In genomic region chr7:128437426-128438332, GRCh38 we compare ENCODE assay signal across 13 cellular contexts. TPM values are rescaled to one million over a fixed set of nuclear protein-coding genes. Genes with fewer than 3 reads are reported as not detected.
DNase-seq lines count a peak whose midpoint lies in the region; ATAC-seq, FAIRE-seq and TF ChIP-seq lines count a peak whose summit lies in the region.
"Had no signal": no experiment of that assay in that cellular context is flagged by ENCODE, and none has a peak within 500 bp of the region (broad histone marks: within the 10 kb centered on the region; RNA-seq: fewer than 3 reads in every experiment).

No MANE protein-coding gene starts in this region.

- TF ChIP-seq POLR2A in right lobe of liver (IDR thresholded peaks at IDR 0.05): no peak
- TF ChIP-seq POLR2A in HepG2 (IDR thresholded peaks at IDR 0.05; ENCODE audit: insufficient read depth in 1 of 2, low read depth in 2 of 2, low read length in 2 of 2): no peak

- no peak for FAIRE-seq in HepG2 (lab: Jason Lieb, UNC)
- FAIRE-seq: A204.1, colon, kidney had no signal

- H3K4me1 ChIP-seq in right lobe of liver: no peaks in the 10 kb centered on the region
- H3K4me1 ChIP-seq in HepG2 (ENCODE audit: insufficient read depth, low read length): peaks cover 36% of the 10 kb centered on the region
- peaks cover 39% of the 10 kb centered on the region for H3K4me1 ChIP-seq in Panc1 (ENCODE audit: control insufficient read depth, insufficient read depth, low read length)
- no peaks in the 10 kb centered on the region for H3K4me1 ChIP-seq in upper lobe of right lung

- H3K27ac ChIP-seq in right lobe of liver (no peak overlapping the region), HepG2 (ENCODE audit: extremely low read length, insufficient read depth, low read length) (no peak overlapping the region), Panc1 (ENCODE audit: low read length) (peak overlapping the region; percentile 41; the same call in 1 of the 2 replicates), upper lobe of right lung (peak overlapping the region; percentile 55)

- H2AFZ ChIP-seq in HepG2 (ENCODE audit: low read length): no peak overlapping the region

- H3K79me2 ChIP-seq in HepG2 (ENCODE audit: insufficient read depth, low read length): no peaks in the 10 kb centered on the region

- BruUV-seq in HepG2 (replicated peaks; lab: Mats Ljungman, UMichigan) (no TSS peak), Panc1 (replicated peaks; lab: Mats Ljungman, UMichigan) (no TSS peak)

- H3K36me3 ChIP-seq in right lobe of liver (no peaks in the 10 kb centered on the region), HepG2 (replicated peaks in 1 of 2; ENCODE audit: control insufficient read depth in 1 of 2, insufficient read depth in 2 of 2, low read length in 2 of 2) (no peaks in the 10 kb centered on the region), Panc1 (ENCODE audit: control insufficient read depth, insufficient read depth, low read length) (no peaks in the 10 kb centered on the region), upper lobe of right lung (no peaks in the 10 kb centered on the region)

- peak in 3 of 4 donors; percentile 31 to 62 (median 44) for ATAC-seq in right lobe of liver
- no peak for ATAC-seq in HepG2
- peak; percentile 53 for ATAC-seq in HG03095 (IDR thresholded peaks at IDR 0.05; ENCODE audit: unreplicated experiment)
- ATAC-seq in Panc1: no peak
- ATAC-seq in upper lobe of right lung: peak; percentile 83

- H3K4me3 ChIP-seq in right lobe of liver: no peak overlapping the region
- H3K4me3 ChIP-seq in HepG2 (replicated peaks in 1 of 3; ENCODE audit: insufficient read depth in 1 of 3, low read depth in 2 of 3, low read length in 3 of 3): no peak overlapping the region
- H3K4me3 ChIP-seq in Panc1 (ENCODE audit: low read depth in 2 of 2, low read length in 2 of 2): no peak overlapping the region
- no peak overlapping the region for H3K4me3 ChIP-seq in upper lobe of right lung

- 61% methylated on average over 8 of the region's 8 CpGs for WGBS in right lobe of liver (ENCODE audit: insufficient coverage, low coverage, low lambda C conversion rate, missing lambda C conversion rate)
- WGBS in HepG2 (ENCODE audit: low lambda C conversion rate): 78% methylated on average over 8 of the region's 8 CpGs

- no peak for TF ChIP-seq EP300 in HepG2 (IDR thresholded peaks at IDR 0.05; ENCODE audit: low read depth in 2 of 2, low read length in 2 of 2)
- no peak for TF ChIP-seq EP300 in HepG2 (CRISPR knock-in tag; IDR thresholded peaks at IDR 0.05; ENCODE audit: borderline replicate concordance)

- no peaks in the 10 kb centered on the region for H3K9me3 ChIP-seq in right lobe of liver
- H3K9me3 ChIP-seq in HepG2 (ENCODE audit: low read length): no peaks in the 10 kb centered on the region
- H3K9me3 ChIP-seq in Panc1 (ENCODE audit: control insufficient read depth, insufficient read depth, low read depth, low read length): no peaks in the 10 kb centered on the region
- H3K9me3 ChIP-seq in upper lobe of right lung: no peaks in the 10 kb centered on the region

- intact Hi-C loops in right lobe of liver (cut with DNase I) (no loop called here), HepG2 (cut with micrococcal nuclease; ENCODE audit: unreplicated experiment) (no loop called here), Panc1 (cut with micrococcal nuclease; ENCODE audit: unreplicated experiment) (no loop called here), upper lobe of right lung (cut with DNase I) (no loop called here), posterior cingulate gyrus (cut with DNase I) (no loop called here)

- in situ Hi-C loops in HepG2 (cut with HindIII; ENCODE audit: extremely low pct_ligation_motif_present, low pct_unique_long_range_greater_than_20kb) (loop anchor here (25.0 kb wide), 1 partner anchor 450 kb away; no protein-coding TSS in a partner anchor), Panc1 (cut with HindIII; ENCODE audit: low pct_unique_long_range_greater_than_20kb, low sequenced_read_pairs) (no loop called here)

- TF ChIP-seq CTCF in right lobe of liver (IDR thresholded peaks at IDR 0.05) (no peak), HepG2 (CRISPR knock-in tag; IDR thresholded peaks at IDR 0.05) (no peak), Panc1 (IDR thresholded peaks at IDR 0.05) (no peak), upper lobe of right lung (IDR thresholded peaks at IDR 0.05) (no peak)

- no peak for TF ChIP-seq RAD21 in HepG2 (CRISPR knock-in tag; IDR thresholded peaks at IDR 0.05)

- H3K9ac ChIP-seq in HepG2 (ENCODE audit: insufficient read depth, low read depth, low read length): no peak overlapping the region

- CTCF ChIA-PET in HepG2 (lab: Yijun Ruan, JAX; ENCODE audit: low intra/inter-chr PET ratio, low total read pairs) (no interaction called here), Panc1 (lab: Charles Lee) (no interaction called here)

- H3K27me3 ChIP-seq in right lobe of liver (no peaks in the 10 kb centered on the region), HepG2 (ENCODE audit: control insufficient read depth in 1 of 2, insufficient read depth in 2 of 2, low read length in 2 of 2) (no peaks in the 10 kb centered on the region), Panc1 (ENCODE audit: control insufficient read depth, insufficient read depth, low read length) (no peaks in the 10 kb centered on the region), upper lobe of right lung (no peaks in the 10 kb centered on the region)

- no peak overlapping the region for H3K4me2 ChIP-seq in HepG2 (ENCODE audit: low read depth, low read length)

- H4K20me1 ChIP-seq in HepG2 (ENCODE audit: insufficient read depth, low read length): no peaks in the 10 kb centered on the region

- DNase-seq in right lobe of liver: no peak
- DNase-seq in HepG2 (ENCODE audit: low spot score): no peak
- DNase-seq in Panc1 (ENCODE audit: low read depth, low spot score): no peak
- DNase-seq in upper lobe of right lung: no peak
- no peak for DNase-seq in activated naive CD4-positive, alpha-beta T cell treated with anti-CD3 and anti-CD28 coated beads, Interleukin-2, amount 50 U/mL, for 16 hours
- no peak for DNase-seq in NCI-H128 (lab: John Stamatoyannopoulos, UW; ENCODE audit: unreplicated experiment)
- DNase-seq in posterior cingulate gyrus: no peak
- DNase-seq: kidney; NCI-H2171; stimulated activated CD4-positive, alpha-beta T cell treated with anti-CD3 and anti-CD28 coated beads, Interleukin-12 subunit alpha, Interleukin-12 subunit beta, amount 100 ng/mL, for 4 hours had no signal

- POLR2A ChIA-PET in HepG2 (lab: Yijun Ruan, JAX) (interaction anchor here (0.6 to 1.1 kb wide), 2 partner anchors 15 to 16 kb away, joined by 3 read pairs; no protein-coding TSS in a partner anchor), Panc1 (lab: Charles Lee) (no interaction called here)

RNA-seq across cellular contexts. Expression of gene HILPDA, which starts 18.0 kb away (rescaled TPM):
- total RNA-seq in right lobe of liver (10 to 100 TPM in 1 of 6 experiments, 1 to 10 TPM in 5; 1.8 to 60.6 (median 3.6) TPM), HepG2 (2016; rRNA removed; fragmentation: Illumina TruSeq; extraction: Trizol) (8.6 and 11.1 TPM in 2 replicates), Panc1 (2021; ENCODE audit: unreplicated experiment) (70.8 TPM), upper lobe of right lung (8.9 TPM)
- total RNA-seq in HepG2 (2016; cell fraction: cytosol; rRNA removed; fragmentation: Illumina TruSeq; extraction: Trizol; ENCODE audit: low read depth): 5.5 and 6.1 TPM in 2 replicates
- total RNA-seq in HepG2 (2016; cell fraction: insoluble cytoplasmic fraction; rRNA removed; fragmentation: Illumina TruSeq; extraction: Trizol): 9.8 and 10.4 TPM in 2 replicates
- total RNA-seq in HepG2 (2016; cell fraction: membrane; rRNA removed; fragmentation: Illumina TruSeq; extraction: Trizol): 9.5 and 9.7 TPM in 2 replicates
- total RNA-seq in HepG2 (2016; cell fraction: nucleus; rRNA removed; fragmentation: Illumina TruSeq; extraction: Trizol): 7.8 and 10.3 TPM in 2 replicates
- 43.1 and 44.0 TPM in 2 replicates for polyA plus RNA-seq in HepG2 (2011; rRNA removed)
- polyA plus RNA-seq in HepG2 (2011; cell fraction: cytosol; rRNA removed): 32.3 and 32.9 TPM in 2 replicates
- 35.8 and 42.7 TPM in 2 replicates for polyA plus RNA-seq in HepG2 (2011; cell fraction: nucleus; rRNA removed)
- polyA plus RNA-seq in HepG2 (2012): 13.1 and 14.9 TPM in 2 replicates
- polyA plus RNA-seq in HepG2 (2016; cell fraction: cytosol; fragmentation: Illumina TruSeq; extraction: Trizol; ENCODE audit: low read depth): 2.2 and 3.3 TPM in 2 replicates
- polyA plus RNA-seq in HepG2 (2016; cell fraction: insoluble cytoplasmic fraction; fragmentation: Illumina TruSeq; extraction: Trizol; ENCODE audit: low read depth): 8.9 and 9.4 TPM in 2 replicates
- polyA plus RNA-seq in HepG2 (2016; cell fraction: membrane; fragmentation: Illumina TruSeq; extraction: Trizol; ENCODE audit: low read depth): 4.4 and 4.9 TPM in 2 replicates
- 10.1 and 10.3 TPM in 2 replicates for polyA plus RNA-seq in HepG2 (2016; cell fraction: nucleus; fragmentation: Illumina TruSeq; extraction: Trizol; ENCODE audit: insufficient read depth, low read depth)
- 30.3 and 48.5 TPM in 2 replicates for polyA minus RNA-seq in HepG2 (2011; rRNA and poly(A)+ RNA removed; ENCODE audit: low replicate concordance)
- polyA minus RNA-seq in HepG2 (2011; cell fraction: cytosol; rRNA and poly(A)+ RNA removed): 12.9 and 14.9 TPM in 2 replicates
- 12.4 and 27.1 TPM in 2 replicates for polyA minus RNA-seq in HepG2 (2011; cell fraction: nucleus; rRNA and poly(A)+ RNA removed)
- 67.0 TPM for polyA plus RNA-seq in Panc1 (2012; ENCODE audit: insufficient read length)

RNA-seq across cellular contexts. Expression of gene IMPDH1, which starts 27.9 kb away (rescaled TPM):
- total RNA-seq in right lobe of liver (1 to 10 TPM; 3.0 to 9.8 (median 5.5) TPM), HepG2 (2016; rRNA removed; fragmentation: Illumina TruSeq; extraction: Trizol) (18.4 and 22.8 TPM in 2 replicates), Panc1 (2021; ENCODE audit: unreplicated experiment) (114 TPM), upper lobe of right lung (59.8 TPM)
- total RNA-seq in HepG2 (2016; cell fraction: cytosol; rRNA removed; fragmentation: Illumina TruSeq; extraction: Trizol; ENCODE audit: low read depth): 12.3 and 12.6 TPM in 2 replicates
- 15.4 and 23.8 TPM in 2 replicates for total RNA-seq in HepG2 (2016; cell fraction: insoluble cytoplasmic fraction; rRNA removed; fragmentation: Illumina TruSeq; extraction: Trizol)
- 28.1 and 28.2 TPM in 2 replicates for total RNA-seq in HepG2 (2016; cell fraction: membrane; rRNA removed; fragmentation: Illumina TruSeq; extraction: Trizol)
- total RNA-seq in HepG2 (2016; cell fraction: nucleus; rRNA removed; fragmentation: Illumina TruSeq; extraction: Trizol): 12.6 and 19.2 TPM in 2 replicates
- polyA plus RNA-seq in HepG2 (2011; rRNA removed): 34.0 and 49.9 TPM in 2 replicates
- 31.4 and 37.8 TPM in 2 replicates for polyA plus RNA-seq in HepG2 (2011; cell fraction: cytosol; rRNA removed)
- 92.2 and 93.4 TPM in 2 replicates for polyA plus RNA-seq in HepG2 (2011; cell fraction: nucleus; rRNA removed)
- 25.0 and 27.5 TPM in 2 replicates for polyA plus RNA-seq in HepG2 (2012)
- polyA plus RNA-seq in HepG2 (2016; cell fraction: cytosol; fragmentation: Illumina TruSeq; extraction: Trizol; ENCODE audit: low read depth): 18.4 and 18.5 TPM in 2 replicates
- polyA plus RNA-seq in HepG2 (2016; cell fraction: insoluble cytoplasmic fraction; fragmentation: Illumina TruSeq; extraction: Trizol; ENCODE audit: low read depth): 20.6 and 24.8 TPM in 2 replicates
- polyA plus RNA-seq in HepG2 (2016; cell fraction: membrane; fragmentation: Illumina TruSeq; extraction: Trizol; ENCODE audit: low read depth): 26.7 and 29.0 TPM in 2 replicates
- polyA plus RNA-seq in HepG2 (2016; cell fraction: nucleus; fragmentation: Illumina TruSeq; extraction: Trizol; ENCODE audit: insufficient read depth, low read depth): 29.2 and 34.5 TPM in 2 replicates
- 82.0 and 176 TPM in 2 replicates for polyA minus RNA-seq in HepG2 (2011; rRNA and poly(A)+ RNA removed; ENCODE audit: low replicate concordance)
- 19.3 and 30.8 TPM in 2 replicates for polyA minus RNA-seq in HepG2 (2011; cell fraction: cytosol; rRNA and poly(A)+ RNA removed)
- polyA minus RNA-seq in HepG2 (2011; cell fraction: nucleus; rRNA and poly(A)+ RNA removed): 26.3 and 29.8 TPM in 2 replicates
- polyA plus RNA-seq in Panc1 (2012; ENCODE audit: insufficient read length): 176 TPM

RNA-seq across cellular contexts. Expression of gene METTL2B, which starts 38.9 kb away (rescaled TPM):
- 10 to 100 TPM; 10.8 to 15.1 (median 13.6) TPM for total RNA-seq in right lobe of liver
- 33.1 and 40.1 TPM in 2 replicates for total RNA-seq in HepG2 (2016; rRNA removed; fragmentation: Illumina TruSeq; extraction: Trizol)
- 6.7 and 7.5 TPM in 2 replicates for total RNA-seq in HepG2 (2016; cell fraction: cytosol; rRNA removed; fragmentation: Illumina TruSeq; extraction: Trizol; ENCODE audit: low read depth)
- total RNA-seq in HepG2 (2016; cell fraction: insoluble cytoplasmic fraction; rRNA removed; fragmentation: Illumina TruSeq; extraction: Trizol): 38.6 and 39.4 TPM in 2 replicates
- total RNA-seq in HepG2 (2016; cell fraction: membrane; rRNA removed; fragmentation: Illumina TruSeq; extraction: Trizol): 10.1 and 11.9 TPM in 2 replicates
- total RNA-seq in HepG2 (2016; cell fraction: nucleus; rRNA removed; fragmentation: Illumina TruSeq; extraction: Trizol): 31.5 and 32.5 TPM in 2 replicates
- polyA plus RNA-seq in HepG2 (2011; rRNA removed): 15.5 and 17.4 TPM in 2 replicates
- polyA plus RNA-seq in HepG2 (2011; cell fraction: cytosol; rRNA removed): 8.4 and 12.3 TPM in 2 replicates
- polyA plus RNA-seq in HepG2 (2011; cell fraction: nucleus; rRNA removed): 7.7 and 10.8 TPM in 2 replicates
- polyA plus RNA-seq in HepG2 (2012): 11.3 TPM in 2 replicates
- polyA plus RNA-seq in HepG2 (2016; cell fraction: cytosol; fragmentation: Illumina TruSeq; extraction: Trizol; ENCODE audit: low read depth): 4.4 and 5.8 TPM in 2 replicates
- 26.3 and 32.1 TPM in 2 replicates for polyA plus RNA-seq in HepG2 (2016; cell fraction: insoluble cytoplasmic fraction; fragmentation: Illumina TruSeq; extraction: Trizol; ENCODE audit: low read depth)
- 5.4 and 10.5 TPM in 2 replicates for polyA plus RNA-seq in HepG2 (2016; cell fraction: membrane; fragmentation: Illumina TruSeq; extraction: Trizol; ENCODE audit: low read depth)
- 29.3 and 39.8 TPM in 2 replicates for polyA plus RNA-seq in HepG2 (2016; cell fraction: nucleus; fragmentation: Illumina TruSeq; extraction: Trizol; ENCODE audit: insufficient read depth, low read depth)
- polyA minus RNA-seq in HepG2 (2011; rRNA and poly(A)+ RNA removed; ENCODE audit: low replicate concordance): 13.1 and 35.5 TPM in 2 replicates
- polyA minus RNA-seq in HepG2 (2011; cell fraction: cytosol; rRNA and poly(A)+ RNA removed): 10.6 and 11.3 TPM in 2 replicates
- 36.1 and 39.4 TPM in 2 replicates for polyA minus RNA-seq in HepG2 (2011; cell fraction: nucleus; rRNA and poly(A)+ RNA removed)
- 43.6 TPM for total RNA-seq in Panc1 (2021; ENCODE audit: unreplicated experiment)
- 17.4 TPM for polyA plus RNA-seq in Panc1 (2012; ENCODE audit: insufficient read length)
- total RNA-seq in upper lobe of right lung: 22.1 TPM

Comparison
In these comparisons a context has a peak if more than half of its experiments do, and no peak if none do; other contexts are left out.
1. ATAC-seq: peak in right lobe of liver (3 of 4), HG03095 (single experiment) and upper lobe of right lung (single experiment); none in HepG2 (single experiment) and Panc1 (single experiment).
2. H3K27ac ChIP-seq: peak in Panc1 (single experiment) and upper lobe of right lung (single experiment); none in right lobe of liver (0 of 3) and HepG2 (single experiment).